In the genomic region with DNA sequence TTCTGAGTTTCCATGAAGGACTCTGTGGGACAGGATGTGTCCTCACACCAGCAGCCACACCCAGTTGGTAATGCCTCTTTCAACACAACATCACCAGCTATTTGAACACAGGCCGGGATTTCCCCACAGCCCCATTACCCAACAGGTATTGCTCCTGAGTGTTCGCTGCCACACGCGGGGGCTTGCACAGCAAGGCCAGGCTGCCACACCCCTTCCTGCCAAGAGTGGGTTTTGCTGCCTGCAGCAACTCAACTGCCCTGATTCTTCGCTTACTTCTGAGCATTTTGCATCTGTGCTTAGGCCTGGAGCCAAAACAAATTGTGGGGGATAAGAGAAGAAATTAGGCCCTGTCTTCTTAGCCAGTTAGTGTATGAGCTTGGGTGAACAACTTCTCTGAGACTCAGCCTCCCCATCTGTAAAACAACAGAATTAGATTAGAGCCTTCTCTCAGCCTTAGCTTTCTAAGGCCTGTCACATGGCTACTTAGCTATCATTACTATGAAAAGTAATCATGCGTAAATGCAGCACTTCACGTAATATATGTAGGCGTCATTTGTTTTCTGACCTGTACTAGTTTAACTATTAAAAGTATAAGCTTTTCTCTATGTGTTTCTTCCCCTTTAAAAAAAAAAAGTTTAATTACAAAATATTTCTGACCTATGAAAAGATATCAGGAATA, we compare ENCODE assay signal across 9 cellular contexts. TPM values are rescaled to one million over a fixed set of nuclear protein-coding genes. Genes with fewer than 3 reads are reported as not detected.
DNase-seq lines count a peak whose midpoint lies in the region; ATAC-seq, FAIRE-seq and TF ChIP-seq lines count a peak whose summit lies in the region.
"Had no signal": no experiment of that assay in that cellular context is flagged by ENCODE, and none has a peak within 500 bp of the region (broad histone marks: within the 10 kb centered on the region; RNA-seq: fewer than 3 reads in every experiment).

No MANE protein-coding gene starts in this region.

- no peak for TF ChIP-seq EP300 in ovary (IDR thresholded peaks at IDR 0.05)

- no peaks in the 10 kb centered on the region for H3K9me3 Mint-ChIP-seq in naive B cell

- H3K4me3 ChIP-seq in SK-N-MC, result no peak overlapping the region
- H3K4me3 ChIP-seq in ovary, result no peak overlapping the region
- no peak overlapping the region for H3K4me3 ChIP-seq in H7 (ENCODE audit: insufficient read depth, low read depth, low read length)
- H3K4me3 ChIP-seq: ascending aorta had no signal

- H3K36me3 Mint-ChIP-seq in naive B cell, result no peaks in the 10 kb centered on the region

- H3K4me1 ChIP-seq in ovary (ENCODE audit: insufficient read depth), result no peaks in the 10 kb centered on the region

- 79 to 86% (median 79%) methylated on average over 8 of the region's 8 CpGs for WGBS in ovary, 3 donors

- H3K27me3 ChIP-seq in ovary, result no peaks in the 10 kb centered on the region
- H3K27me3 ChIP-seq in H7 (ENCODE audit: control insufficient read depth, insufficient read depth, low read length), result no peaks in the 10 kb centered on the region
- H3K27me3 ChIP-seq: ascending aorta had no signal

- no peak for TF ChIP-seq POLR2A in ovary (IDR thresholded peaks at IDR 0.05)
- TF ChIP-seq POLR2A in GM12892 (IDR thresholded peaks at IDR 0.05; ENCODE audit: low read depth, low read length), result no peak

- H3K27me3 Mint-ChIP-seq in naive B cell, result peaks cover 19 to 33% (median 32%) of the 10 kb centered on the region in 3 donors

- DNase-seq in CD1c-positive myeloid dendritic cell (ENCODE audit: extremely low spot score) (peak; percentile 78), SK-N-MC (ENCODE audit: low read depth, low spot score) (no peak), naive B cell (peak; percentile 28), ovary (no peak), GM12892 (ENCODE audit: insufficient read length) (no peak), H7 (no peak)
- DNase-seq in activated naive CD8-positive, alpha-beta T cell treated with anti-CD3 and anti-CD28 coated beads, Interleukin-2, amount 50 U/mL, for 16 hours (ENCODE audit: low read depth, low spot score), result peak; percentile 14

- H3K27ac ChIP-seq in SK-N-MC (peak overlapping the region; percentile 82), ovary (no peak overlapping the region)
- H3K27ac ChIP-seq: ascending aorta had no signal

- peak overlapping the region in 5 of 6 donors; percentile 12 to 98 (median 81) for H3K27ac Mint-ChIP-seq in naive B cell

- FAIRE-seq in GM12892 (lab: Jason Lieb, UNC), result no peak

- H3K4me3 Mint-ChIP-seq in naive B cell, result peak overlapping the region in 3 of 8 donors; percentile 20 to 62 (median 30)

- no peaks in the 10 kb centered on the region for H3K36me3 ChIP-seq in SK-N-MC (ENCODE audit: insufficient read depth, low read length)
- H3K36me3 ChIP-seq in ovary, result no peaks in the 10 kb centered on the region
- H3K36me3 ChIP-seq in H7 (replicated peaks; ENCODE audit: control insufficient read depth, insufficient read depth, low read length), result no peaks in the 10 kb centered on the region
- H3K36me3 ChIP-seq: ascending aorta had no signal

- no peak overlapping the region for H3K9ac ChIP-seq in SK-N-MC (ENCODE audit: insufficient read length)

- intact Hi-C loops in ovary (cut with DNase I), result loop anchor here (1.0 to 10.0 kb wide), 6 partner anchors 18 to 813 kb away; partner anchors contain the start of gene POLR3B (in 1 of the 4)

- no peak for TF ChIP-seq CTCF in ovary (IDR thresholded peaks at IDR 0.05)

- peaks cover 0 to 18% (median 6%) of the 10 kb centered on the region in 3 donors for H3K4me1 Mint-ChIP-seq in naive B cell

- peak; percentile 72 to 85 for ATAC-seq in naive B cell (ENCODE audit: low read depth in 2 of 2)
- ATAC-seq in HG02840 (IDR thresholded peaks at IDR 0.05; ENCODE audit: low FRiP score, unreplicated experiment), result no peak

- H3K9me3 ChIP-seq in SK-N-MC (ENCODE audit: low read depth, low read length), result no peaks in the 10 kb centered on the region
- no peaks in the 10 kb centered on the region for H3K9me3 ChIP-seq in ovary
- H3K9me3 ChIP-seq: ascending aorta had no signal

RNA-seq across cellular contexts. Expression of gene CKAP4, which starts 20.0 kb away (rescaled TPM):
- polyA plus RNA-seq in naive B cell (ENCODE audit: low read depth in 6 of 6) (10 to 100 TPM in 1 of 6 donors, 1 to 10 TPM in 5; 3.1 to 11.1 (median 3.7) TPM), ovary (10 to 100 TPM; 26.4 to 87.4 TPM)
- total RNA-seq in ovary, result 10 to 100 TPM; 32.0 to 59.4 (median 55.4) TPM
- 7.0 TPM for polyA plus RNA-seq in GM12892 (2012; ENCODE audit: missing spikeins)
- total RNA-seq in H7 (2014; rRNA removed; shearing (Covaris generic)), result 52.0 and 54.4 TPM in 2 replicates

Comparison
In these comparisons a context has a peak if more than half of its experiments do, and no peak if none do; other contexts are left out.
1. DNase-seq: peak in CD1c-positive myeloid dendritic cell (single experiment), activated naive CD8-positive, alpha-beta T cell treated with anti-CD3 and anti-CD28 coated beads, Interleukin-2, amount 50 U/mL, for 16 hours (single experiment) and naive B cell (single experiment); none in SK-N-MC (single experiment), ovary (0 of 5), GM12892 (single experiment) and H7 (single experiment).